Comparison of ENCODE assay signal across 6 cellular contexts in the genomic region with DNA sequence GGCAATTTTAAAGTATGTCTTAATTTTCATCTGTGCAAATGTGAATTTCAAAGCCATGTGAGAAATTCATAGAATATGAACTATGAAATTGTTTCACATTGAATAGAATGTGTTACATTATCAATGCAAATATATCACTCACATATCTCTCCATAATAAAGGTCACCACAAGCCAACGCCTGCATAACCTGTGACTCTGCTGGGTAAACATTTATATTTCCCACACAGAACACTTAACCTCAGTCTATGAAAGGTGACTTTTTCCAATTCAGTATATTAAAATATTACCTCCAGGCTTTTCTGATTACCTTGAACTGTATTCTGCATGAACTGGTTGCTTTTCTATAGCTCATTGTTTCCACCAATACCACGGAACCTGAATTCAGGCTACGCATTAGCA.
"Had no signal": no experiment of that assay in that cellular context is flagged by ENCODE, and none has a peak within 500 bp of the region (broad histone marks: within the 10 kb centered on the region; RNA-seq: fewer than 3 reads in every experiment).

No MANE protein-coding gene starts in this region.

- FAIRE-seq: HepG2, HTR-8/SVneo, K562 had no signal

- ATAC-seq: HepG2, K562 had no signal

- H3K4me3 ChIP-seq: K562 had no signal

- DNase-seq: IMR-90, KBM-7 had no signal

- H3K27ac ChIP-seq: HL-60 had no signal
